23 cellular contexts compared by ENCODE assay signal in the genomic region with DNA sequence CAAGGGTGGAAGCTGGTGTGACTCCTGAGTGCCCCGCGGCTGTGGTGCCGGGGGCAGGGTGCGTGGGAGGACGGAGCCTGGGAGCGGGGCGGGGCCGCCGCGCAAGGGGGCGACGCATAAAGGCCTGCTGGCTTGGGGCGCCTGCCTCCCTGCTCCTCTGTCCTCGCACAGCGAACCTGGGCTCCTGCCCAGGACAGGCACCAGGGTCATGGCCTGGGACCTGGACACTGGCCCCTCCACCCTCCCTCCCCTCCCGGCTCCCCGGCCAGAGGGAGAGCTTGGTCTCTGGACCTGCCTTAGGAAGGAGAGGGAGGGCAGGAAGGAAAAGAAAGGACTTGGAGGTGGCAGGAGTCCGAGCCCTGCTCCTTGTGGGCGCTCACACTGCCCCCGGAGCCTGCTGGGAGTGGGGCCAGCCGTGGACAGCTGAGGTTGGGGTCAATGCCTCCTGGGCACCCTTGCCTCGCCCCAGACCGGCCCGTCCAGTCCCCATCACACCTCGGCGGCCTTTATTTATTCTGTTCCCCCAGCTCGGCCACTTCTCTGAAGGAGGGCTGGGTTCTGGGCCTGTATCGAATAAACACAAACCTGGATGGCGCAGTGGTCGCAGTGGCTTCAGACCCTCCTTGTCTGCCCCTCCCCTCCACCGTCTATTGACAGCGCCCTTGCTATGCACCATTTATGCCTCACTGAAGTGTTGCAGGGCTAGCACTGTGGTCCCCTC. TPM values are rescaled to one million over a fixed set of nuclear protein-coding genes. Genes with fewer than 3 reads are reported as not detected.
"Had no signal": no experiment of that assay in that cellular context is flagged by ENCODE, and none has a peak within 500 bp of the region (broad histone marks: within the 10 kb centered on the region; RNA-seq: fewer than 3 reads in every experiment).

No MANE protein-coding gene starts in this region.

- ATAC-seq: foreskin keratinocyte; naive thymus-derived CD4-positive, alpha-beta T cell; sciatic nerve; stimulated activated effector memory CD8-positive, alpha-beta T cell treated with anti-CD3 and anti-CD28 coated beads, Interleukin-12 subunit alpha, Interleukin-12 subunit beta, amount 100 ng/mL, for 72 hours had no signal

- H3K4me2 ChIP-seq: smooth muscle cell had no signal

- H3K4me1 ChIP-seq: foreskin keratinocyte, parathyroid adenoma had no signal

- DNase-seq: activated CD4-positive, alpha-beta T cell treated with anti-CD3 and anti-CD28 coated beads, Interleukin-2, amount 50 U/mL, for 1 hour; activated CD8-positive, alpha-beta memory T cell treated with anti-CD3 and anti-CD28 coated beads for 24 hours; activated gamma-delta T cell; amniotic stem cell; foreskin keratinocyte; glutamatergic neuron; hypothalamus; mesenchymal stem cell; naive thymus-derived CD4-positive, alpha-beta T cell; stimulated activated CD4-positive, alpha-beta T cell treated with anti-CD3 and anti-CD28 coated beads, Interleukin-4, amount 100 ng/mL, for 24 hours; stomach; T1000 had no signal

- H3K79me2 ChIP-seq: parathyroid adenoma had no signal

- FAIRE-seq: keratinocyte had no signal

- H3K4me3 ChIP-seq: cardiac muscle cell, smooth muscle cell, stomach, thoracic aorta had no signal

- H3K9me3 ChIP-seq: neutrophil, stomach, thoracic aorta had no signal

- H3K9ac ChIP-seq: parathyroid adenoma had no signal

- H3K27ac ChIP-seq: cardiac muscle cell, foreskin keratinocyte, neutrophil, parathyroid adenoma, stomach, thoracic aorta had no signal

- H2AFZ ChIP-seq: parathyroid adenoma had no signal

RNA-seq across cellular contexts. Expression of a gene that starts 8.7 kb away (rescaled TPM):
- total RNA-seq: foreskin keratinocyte; liver; naive thymus-derived CD4-positive, alpha-beta T cell; smooth muscle cell; stomach; T-helper 1 cell treated with Interleukin-12 subunit alpha and Interleukin-12 subunit beta and Interleukin-4 antibody, amounts not matched to agents 30 ng/mL and 1 ng/mL, for 36 hours had no signal
- polyA plus RNA-seq: fibroblast of lung; keratinocyte; naive thymus-derived CD4-positive, alpha-beta T cell had no signal

RNA-seq across cellular contexts. Expression of a gene that starts 35.2 kb away (rescaled TPM):
- polyA plus RNA-seq: naive thymus-derived CD4-positive, alpha-beta T cell had no signal
